ENCODE assay signal across 21 cellular contexts in genomic region chr17:75135452-75135851, GRCh38. TPM values are rescaled to one million over a fixed set of nuclear protein-coding genes. Genes with fewer than 3 reads are reported as not detected.
DNase-seq lines count a peak whose midpoint lies in the region; ATAC-seq, FAIRE-seq and TF ChIP-seq lines count a peak whose summit lies in the region.
"Had no signal": no experiment of that assay in that cellular context is flagged by ENCODE, and none has a peak within 500 bp of the region (broad histone marks: within the 10 kb centered on the region; RNA-seq: fewer than 3 reads in every experiment).

No MANE protein-coding gene starts in this region.

- intact Hi-C loops in A673 (cut with micrococcal nuclease; ENCODE audit: unreplicated experiment), result no loop called here
- intact Hi-C loops in activated T-helper 2 cell treated with anti-CD3 and anti-CD28 coated beads, Interferon-gamma antibody, Interleukin-2, Interleukin-4, amounts not matched to agents 10 μg/mL and 5 μg/mL and 100 μg/mL, durations not matched to agents 14 hours and 24 hours and 36 hours (cut with micrococcal nuclease), result loop anchor here (10.0 kb wide), 1 partner anchor 49 kb away; the partner anchor contains the start of gene SUMO2
- intact Hi-C loops in naive thymus-derived CD4-positive, alpha-beta T cell (cut with micrococcal nuclease), result no loop called here

- H3K4me3 ChIP-seq in A673 (ENCODE audit: low read depth, low read length, poor library complexity, severe bottlenecking) (no peak overlapping the region), HEK293 (ENCODE audit: low read depth, low read length) (no peak overlapping the region)
- H3K4me3 ChIP-seq in naive thymus-derived CD4-positive, alpha-beta T cell (ENCODE audit: low read length), result no peak overlapping the region
- H3K4me3 ChIP-seq: K562 had no signal

- H3K27ac Mint-ChIP-seq in activated T-helper 2 cell treated with anti-CD3 and anti-CD28 coated beads, Interferon-gamma antibody, Interleukin-2, Interleukin-4, amounts not matched to agents 10 μg/mL and 5 μg/mL and 100 μg/mL, durations not matched to agents 14 hours and 24 hours and 36 hours, result peak overlapping the region; percentile 46
- peak overlapping the region in 5 of 9 donors; percentile 14 to 51 (median 33) for H3K27ac Mint-ChIP-seq in naive thymus-derived CD4-positive, alpha-beta T cell

- H3K36me3 ChIP-seq in A673 (ENCODE audit: insufficient read depth, low read length, poor library complexity, severe bottlenecking), result peaks cover 51% of the 10 kb centered on the region
- peaks cover 50% of the 10 kb centered on the region in 2 experiments for H3K36me3 ChIP-seq in HEK293 (ENCODE audit: control insufficient read depth in 2 of 2, insufficient read depth in 1 of 2, low read length in 2 of 2)
- H3K36me3 ChIP-seq in naive thymus-derived CD4-positive, alpha-beta T cell (ENCODE audit: control insufficient read depth in 2 of 3, insufficient read depth in 3 of 3, low read length in 3 of 3), result peaks cover 0 to 3% (median 0%) of the 10 kb centered on the region in 3 experiments

- peaks cover 7% of the 10 kb centered on the region for H3K4me1 ChIP-seq in A673 (ENCODE audit: insufficient read depth, low read length, poor library complexity, severe bottlenecking)
- peaks cover 3% of the 10 kb centered on the region; the same call in 1 of the 2 replicates for H3K4me1 ChIP-seq in HEK293 (ENCODE audit: control insufficient read depth, insufficient read depth, low read length)
- peaks cover 3 to 5% of the 10 kb centered on the region in 2 donors for H3K4me1 ChIP-seq in naive thymus-derived CD4-positive, alpha-beta T cell (ENCODE audit: control insufficient read depth in 2 of 2, insufficient read depth in 2 of 2, low read length in 2 of 2)
- H3K4me1 ChIP-seq: foreskin keratinocyte had no signal

- POLR2A ChIA-PET in A673 (lab: Charles Lee; ENCODE audit: low non-redundant PET), result no interaction called here
- POLR2A ChIA-PET in HEK293 (lab: Yijun Ruan, JAX), result interaction anchor here (1.2 kb wide), 1 partner anchor 19 kb away, joined by 3 read pairs; the partner anchor contains the start of gene JPT1
- POLR2A ChIA-PET in naive thymus-derived CD4-positive, alpha-beta T cell (lab: Charles Lee), result no interaction called here

- FAIRE-seq in urothelium cell line (lab: Jason Lieb, UNC), result no peak
- FAIRE-seq: D721Med, GM12891, K562 had no signal

- H3K36me3 Mint-ChIP-seq in activated T-helper 2 cell treated with anti-CD3 and anti-CD28 coated beads, Interferon-gamma antibody, Interleukin-2, Interleukin-4, amounts not matched to agents 10 μg/mL and 5 μg/mL and 100 μg/mL, durations not matched to agents 14 hours and 24 hours and 36 hours (ENCODE audit: low read depth), result peaks cover 38% of the 10 kb centered on the region
- peaks cover 0 to 9% (median 0%) of the 10 kb centered on the region in 5 donors for H3K36me3 Mint-ChIP-seq in naive thymus-derived CD4-positive, alpha-beta T cell

- H3K27me3 Mint-ChIP-seq in activated T-helper 2 cell treated with anti-CD3 and anti-CD28 coated beads, Interferon-gamma antibody, Interleukin-2, Interleukin-4, amounts not matched to agents 10 μg/mL and 5 μg/mL and 100 μg/mL, durations not matched to agents 14 hours and 24 hours and 36 hours (ENCODE audit: low read depth), result no peaks in the 10 kb centered on the region
- H3K27me3 Mint-ChIP-seq in naive thymus-derived CD4-positive, alpha-beta T cell, result no peaks in the 10 kb centered on the region
- H3K27me3 Mint-ChIP-seq: effector memory CD8-positive, alpha-beta T cell; naive B cell; T-cell had no signal

- TF ChIP-seq CTCF in A673 (conservative IDR thresholded peaks at IDR 0.05; ENCODE audit: low read depth, low read length) (no peak), HEK293 (tag by site-specific recombination; IDR thresholded peaks at IDR 0.05) (no peak)

- CTCF ChIA-PET in A673 (lab: Charles Lee) (no interaction called here), HEK293 (lab: Yijun Ruan, JAX) (interaction anchor here (0.7 to 0.8 kb wide), 2 partner anchors 14 to 345 kb away, joined by 3 to 10 read pairs; no protein-coding TSS in a partner anchor)
- CTCF ChIA-PET in naive thymus-derived CD4-positive, alpha-beta T cell (lab: Charles Lee), result interaction anchor here (0.6 kb wide), 1 partner anchor 93 kb away, joined by 3 read pairs; no protein-coding TSS in a partner anchor

- H3K4me3 Mint-ChIP-seq in activated T-helper 2 cell treated with anti-CD3 and anti-CD28 coated beads, Interferon-gamma antibody, Interleukin-2, Interleukin-4, amounts not matched to agents 10 μg/mL and 5 μg/mL and 100 μg/mL, durations not matched to agents 14 hours and 24 hours and 36 hours (ENCODE audit: low read depth), result no peak overlapping the region
- H3K4me3 Mint-ChIP-seq in naive thymus-derived CD4-positive, alpha-beta T cell, result no peak overlapping the region
- H3K4me3 Mint-ChIP-seq: effector memory CD8-positive, alpha-beta T cell; T-cell had no signal

- DNase-seq in A673 (ENCODE audit: low spot score) (no peak), SKM-1 (lab: John Stamatoyannopoulos, UW; ENCODE audit: unreplicated experiment) (no peak), NCI-H2081 (lab: John Stamatoyannopoulos, UW) (no peak), urothelium cell line (ENCODE audit: low spot score) (no peak)
- DNase-seq in activated T-helper 2 cell treated with anti-CD3 and anti-CD28 coated beads, Interferon-gamma antibody, Interleukin-2, Interleukin-4, amounts not matched to agents 10 μg/mL and 5 μg/mL and 100 μg/mL, durations not matched to agents 14 hours and 24 hours and 36 hours (ENCODE audit: low spot score), result no peak
- no peak for DNase-seq in naive thymus-derived CD4-positive, alpha-beta T cell
- DNase-seq in activated CD4-positive, alpha-beta T cell treated with anti-CD3 and anti-CD28 coated beads for 4 hours, result no peak
- DNase-seq: activated naive CD4-positive, alpha-beta T cell treated with Interleukin-2 at 50 U/mL for 16 hours; effector memory CD8-positive, alpha-beta T cell; foreskin keratinocyte; GDM1; naive B cell; NCI-H1048; NCI-H748 treated with DMSO at 0.1 percent for 48 hours; retina; substantia nigra; T-cell had no signal

- H3K27ac ChIP-seq in A673 (ENCODE audit: low read depth, low read length, poor library complexity, severe bottlenecking) (peak overlapping the region; percentile 40), HEK293 (ENCODE audit: extremely low read depth, low read depth, low read length) (peak overlapping the region; percentile 36; the same call in 1 of the 2 replicates)
- H3K27ac ChIP-seq in naive thymus-derived CD4-positive, alpha-beta T cell (ENCODE audit: low read depth, low read length), result no peak overlapping the region
- H3K27ac ChIP-seq: foreskin keratinocyte had no signal

- peaks cover 5% of the 10 kb centered on the region for H3K4me1 Mint-ChIP-seq in activated T-helper 2 cell treated with anti-CD3 and anti-CD28 coated beads, Interferon-gamma antibody, Interleukin-2, Interleukin-4, amounts not matched to agents 10 μg/mL and 5 μg/mL and 100 μg/mL, durations not matched to agents 14 hours and 24 hours and 36 hours (ENCODE audit: low read depth)
- peaks cover 5 to 29% (median 11%) of the 10 kb centered on the region in 7 donors for H3K4me1 Mint-ChIP-seq in naive thymus-derived CD4-positive, alpha-beta T cell

- no peak for ATAC-seq in naive thymus-derived CD4-positive, alpha-beta T cell
- ATAC-seq: effector memory CD8-positive, alpha-beta T cell; foreskin keratinocyte; K562; T-cell had no signal

- no peaks in the 10 kb centered on the region for H3K27me3 ChIP-seq in A673 (replicated peaks; ENCODE audit: insufficient read depth, low read depth, low read length, poor library complexity)
- no peaks in the 10 kb centered on the region for H3K27me3 ChIP-seq in naive thymus-derived CD4-positive, alpha-beta T cell (ENCODE audit: control insufficient read depth in 2 of 2, insufficient read depth in 2 of 2, low read length in 2 of 2)
- H3K27me3 ChIP-seq: foreskin keratinocyte had no signal

- TSS peak; percentile 25 for BruUV-seq in A673 (replicated peaks; lab: Mats Ljungman, UMichigan)

- H3K9me3 Mint-ChIP-seq in activated T-helper 2 cell treated with anti-CD3 and anti-CD28 coated beads, Interferon-gamma antibody, Interleukin-2, Interleukin-4, amounts not matched to agents 10 μg/mL and 5 μg/mL and 100 μg/mL, durations not matched to agents 14 hours and 24 hours and 36 hours, result no peaks in the 10 kb centered on the region
- no peaks in the 10 kb centered on the region for H3K9me3 Mint-ChIP-seq in naive thymus-derived CD4-positive, alpha-beta T cell
- H3K9me3 Mint-ChIP-seq: effector memory CD8-positive, alpha-beta T cell; naive B cell; T-cell had no signal

- no peaks in the 10 kb centered on the region for H3K9me3 ChIP-seq in A673 (ENCODE audit: low read depth, low read length, poor library complexity, severe bottlenecking)
- no peaks in the 10 kb centered on the region for H3K9me3 ChIP-seq in HEK293 (ENCODE audit: control insufficient read depth, insufficient read depth, low read depth, low read length)
- H3K9me3 ChIP-seq in naive thymus-derived CD4-positive, alpha-beta T cell (ENCODE audit: control insufficient read depth in 2 of 3, low read length in 3 of 3), result no peaks in the 10 kb centered on the region

RNA-seq across cellular contexts. Expression of gene NT5C, which starts 3.9 kb away (rescaled TPM):
- total RNA-seq in A673 (2021), result 43.3 and 50.0 TPM in 2 replicates
- 72.7 and 86.6 TPM in 2 replicates for total RNA-seq in activated T-helper 2 cell treated with anti-CD3 and anti-CD28 coated beads, Interferon-gamma antibody, Interleukin-2, Interleukin-4, amounts not matched to agents 10 μg/mL and 5 μg/mL and 100 μg/mL, durations not matched to agents 14 hours and 24 hours and 36 hours
- total RNA-seq in naive thymus-derived CD4-positive, alpha-beta T cell, result 10 to 100 TPM; 23.4 to 54.8 (median 37.5) TPM
- 10 to 100 TPM; 31.1 to 33.1 TPM for polyA plus RNA-seq in naive thymus-derived CD4-positive, alpha-beta T cell

RNA-seq across cellular contexts. Expression of gene JPT1, which starts 18.9 kb away (rescaled TPM):
- total RNA-seq in A673 (2021), result 493 and 526 TPM in 2 replicates
- total RNA-seq in activated T-helper 2 cell treated with anti-CD3 and anti-CD28 coated beads, Interferon-gamma antibody, Interleukin-2, Interleukin-4, amounts not matched to agents 10 μg/mL and 5 μg/mL and 100 μg/mL, durations not matched to agents 14 hours and 24 hours and 36 hours, result 282 and 290 TPM in 2 replicates
- total RNA-seq in naive thymus-derived CD4-positive, alpha-beta T cell, result 100 to 1,000 TPM in 1 of 5 experiments, 10 to 100 TPM in 4; 12.3 to 227 (median 29.3) TPM
- 10 to 100 TPM; 70.0 to 72.3 TPM for polyA plus RNA-seq in naive thymus-derived CD4-positive, alpha-beta T cell

RNA-seq across cellular contexts. Expression of gene ARMC7, which starts 25.7 kb away (rescaled TPM):
- 11.8 and 12.3 TPM in 2 replicates for total RNA-seq in A673 (2021)
- 9.9 and 10.1 TPM in 2 replicates for total RNA-seq in activated T-helper 2 cell treated with anti-CD3 and anti-CD28 coated beads, Interferon-gamma antibody, Interleukin-2, Interleukin-4, amounts not matched to agents 10 μg/mL and 5 μg/mL and 100 μg/mL, durations not matched to agents 14 hours and 24 hours and 36 hours
- 10 to 100 TPM in 4 of 5 experiments, 1 to 10 TPM in 1; 5.8 to 18.9 (median 17.8) TPM for total RNA-seq in naive thymus-derived CD4-positive, alpha-beta T cell
- polyA plus RNA-seq in naive thymus-derived CD4-positive, alpha-beta T cell, result 1 to 10 TPM; 1.8 to 4.4 TPM

RNA-seq across cellular contexts. Expression of gene SUMO2, which starts 47.3 kb away (rescaled TPM):
- 681 and 703 TPM in 2 replicates for total RNA-seq in A673 (2021)
- total RNA-seq in activated T-helper 2 cell treated with anti-CD3 and anti-CD28 coated beads, Interferon-gamma antibody, Interleukin-2, Interleukin-4, amounts not matched to agents 10 μg/mL and 5 μg/mL and 100 μg/mL, durations not matched to agents 14 hours and 24 hours and 36 hours, result 653 and 679 TPM in 2 replicates
- total RNA-seq in naive thymus-derived CD4-positive, alpha-beta T cell, result 100 to 1,000 TPM; 201 to 494 (median 247) TPM
- polyA plus RNA-seq in naive thymus-derived CD4-positive, alpha-beta T cell, result 100 to 1,000 TPM; 173 to 357 TPM

RNA-seq across cellular contexts. Expression of gene SLC16A5, which starts 47.7 kb away (rescaled TPM):
- total RNA-seq in A673 (2021), result 0.80 and 3.1 TPM in 2 replicates
- total RNA-seq in activated T-helper 2 cell treated with anti-CD3 and anti-CD28 coated beads, Interferon-gamma antibody, Interleukin-2, Interleukin-4, amounts not matched to agents 10 μg/mL and 5 μg/mL and 100 μg/mL, durations not matched to agents 14 hours and 24 hours and 36 hours, result 11.6 and 11.8 TPM in 2 replicates
- 10 to 100 TPM in 4 of 5 experiments, 1 to 10 TPM in 1; 9.2 to 26.3 (median 24.5) TPM for total RNA-seq in naive thymus-derived CD4-positive, alpha-beta T cell
- 1 to 10 TPM; 5.9 to 7.6 TPM for polyA plus RNA-seq in naive thymus-derived CD4-positive, alpha-beta T cell
